In the genomic region with DNA sequence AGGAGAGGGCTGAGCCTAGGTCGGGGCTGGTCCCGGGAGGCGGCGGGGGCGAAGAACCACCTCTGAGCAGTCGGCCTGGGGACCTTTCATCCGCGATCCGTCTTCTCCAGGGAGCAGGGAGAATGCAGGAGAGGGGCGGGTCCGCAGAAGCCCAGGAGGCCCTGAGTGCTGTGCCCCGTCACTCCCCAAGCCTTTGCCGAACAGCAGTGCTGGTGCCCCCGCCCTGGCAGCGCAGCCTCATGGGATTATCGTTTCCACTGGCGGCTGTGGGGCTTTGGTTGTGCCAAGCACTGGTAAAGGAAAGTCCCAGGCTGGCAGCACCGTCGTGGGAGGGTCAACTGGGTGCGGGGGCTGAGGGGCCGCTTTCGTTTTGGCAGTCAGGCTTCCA, we compare ENCODE assay signal across 8 cellular contexts. TPM values are rescaled to one million over a fixed set of nuclear protein-coding genes. Genes with fewer than 3 reads are reported as not detected.
DNase-seq lines count a peak whose midpoint lies in the region; ATAC-seq lines count a peak whose summit lies in the region.

No MANE protein-coding gene starts in this region.

- peak overlapping the region; percentile 99 to 100 for H3K27ac Mint-ChIP-seq in natural killer cell treated with Interleukin-12 subunit alpha and Interleukin-12 subunit beta and Interleukin-15 and Interleukin-18, amount 100 ng/mL, for 72 hours

- H3K9ac ChIP-seq in NT2/D1 (ENCODE audit: insufficient read length, low read depth), result peak overlapping the region; percentile 94

- ATAC-seq in GM18502 (IDR thresholded peaks at IDR 0.05; ENCODE audit: poor library complexity, unreplicated experiment) (peak; percentile 9), GM21390 (IDR thresholded peaks at IDR 0.05; ENCODE audit: unreplicated experiment) (no peak), GM18519 (IDR thresholded peaks at IDR 0.05; ENCODE audit: low FRiP score, unreplicated experiment) (no peak), HG03280 (IDR thresholded peaks at IDR 0.05; ENCODE audit: unreplicated experiment) (no peak)
- ATAC-seq in natural killer cell treated with Interleukin-12 subunit alpha and Interleukin-12 subunit beta and Interleukin-15 and Interleukin-18, amount 100 ng/mL, for 72 hours, result peak in 1 of 2 donors; percentile 1

- H3K36me3 ChIP-seq in NT2/D1 (ENCODE audit: insufficient read depth, insufficient read length, low read length) (peaks cover 46% of the 10 kb centered on the region), ectodermal cell (ENCODE audit: control insufficient read depth, insufficient read depth, low read length) (peaks cover 12% of the 10 kb centered on the region)

- 8% methylated on average over 22 of the region's 22 CpGs for WGBS in ectodermal cell, 2 experiments

- H3K9me3 Mint-ChIP-seq in natural killer cell treated with Interleukin-12 subunit alpha and Interleukin-12 subunit beta and Interleukin-15 and Interleukin-18, amount 100 ng/mL, for 72 hours, result no peaks in the 10 kb centered on the region

- H3K4me3 Mint-ChIP-seq in natural killer cell treated with Interleukin-12 subunit alpha and Interleukin-12 subunit beta and Interleukin-15 and Interleukin-18, amount 100 ng/mL, for 72 hours, result peak overlapping the region; percentile 96

- H3K9me3 ChIP-seq in NT2/D1 (ENCODE audit: insufficient read depth, low read length) (no peaks in the 10 kb centered on the region), ectodermal cell (ENCODE audit: control insufficient read depth, low read length) (no peaks in the 10 kb centered on the region)

- H3K27me3 Mint-ChIP-seq in natural killer cell treated with Interleukin-12 subunit alpha and Interleukin-12 subunit beta and Interleukin-15 and Interleukin-18, amount 100 ng/mL, for 72 hours, result no peaks in the 10 kb centered on the region

- no peak for DNase-seq in NT2/D1 (ENCODE audit: low read depth, low spot score)
- no peak for DNase-seq in natural killer cell treated with Interleukin-12 subunit alpha and Interleukin-12 subunit beta and Interleukin-15 and Interleukin-18, amount 100 ng/mL, for 72 hours (ENCODE audit: low spot score)
- DNase-seq in stimulated activated CD4-positive, alpha-beta T cell treated with anti-CD3 and anti-CD28 coated beads, Interleukin-12 subunit alpha, Interleukin-12 subunit beta, amount 100 ng/mL, for 4 hours, result no peak

- H3K4me1 ChIP-seq in NT2/D1 (ENCODE audit: insufficient read depth, insufficient read length) (peaks cover 10% of the 10 kb centered on the region), ectodermal cell (ENCODE audit: control insufficient read depth, insufficient read depth, low read length) (peaks cover 6% of the 10 kb centered on the region)

- H3K4me3 ChIP-seq in NT2/D1 (ENCODE audit: insufficient read length, low read depth) (peak overlapping the region; percentile 97), ectodermal cell (ENCODE audit: insufficient read depth, low read depth, low read length) (peak overlapping the region; percentile 85)

- H3K27me3 ChIP-seq in NT2/D1 (ENCODE audit: insufficient read depth, insufficient read length) (no peaks in the 10 kb centered on the region), ectodermal cell (ENCODE audit: control insufficient read depth, insufficient read depth, low read length, poor library complexity, severe bottlenecking) (no peaks in the 10 kb centered on the region)

- H3K27ac ChIP-seq in ectodermal cell (ENCODE audit: insufficient read depth, low read depth, low read length, poor library complexity, severe bottlenecking), result no peak overlapping the region

- peaks cover 18 to 21% of the 10 kb centered on the region in 2 donors for H3K4me1 Mint-ChIP-seq in natural killer cell treated with Interleukin-12 subunit alpha and Interleukin-12 subunit beta and Interleukin-15 and Interleukin-18, amount 100 ng/mL, for 72 hours (ENCODE audit: low read depth in 2 of 2)

- no peaks in the 10 kb centered on the region for H3K36me3 Mint-ChIP-seq in natural killer cell treated with Interleukin-12 subunit alpha and Interleukin-12 subunit beta and Interleukin-15 and Interleukin-18, amount 100 ng/mL, for 72 hours

RNA-seq across cellular contexts. Expression of a gene that starts 0.6 kb away (rescaled TPM):
- 38.2 TPM for polyA plus RNA-seq in ectodermal cell (2013, experiment 1 of 4)
- polyA plus RNA-seq in ectodermal cell (2013, experiment 2 of 4), result 41.2 TPM
- 36.1 TPM for polyA plus RNA-seq in ectodermal cell (2013, experiment 3 of 4)
- 38.3 TPM for polyA plus RNA-seq in ectodermal cell (2013, experiment 4 of 4)
- total RNA-seq in natural killer cell treated with Interleukin-12 subunit alpha and Interleukin-12 subunit beta and Interleukin-15 and Interleukin-18, amount 100 ng/mL, for 72 hours, result 10 to 100 TPM; 39.3 to 78.3 TPM

RNA-seq across cellular contexts. Expression of a gene that starts 5.8 kb away (rescaled TPM):
- polyA plus RNA-seq in ectodermal cell (2013, experiment 1 of 4), result not detected
- polyA plus RNA-seq in ectodermal cell (2013, experiment 2 of 4), result not detected
- polyA plus RNA-seq in ectodermal cell (2013, experiment 3 of 4), result not detected
- not detected for polyA plus RNA-seq in ectodermal cell (2013, experiment 4 of 4)
- not detected for total RNA-seq in natural killer cell treated with Interleukin-12 subunit alpha and Interleukin-12 subunit beta and Interleukin-15 and Interleukin-18, amount 100 ng/mL, for 72 hours

RNA-seq across cellular contexts. Expression of a gene that starts 7.9 kb away (rescaled TPM):
- 4,672 TPM for polyA plus RNA-seq in ectodermal cell (2013, experiment 1 of 4)
- polyA plus RNA-seq in ectodermal cell (2013, experiment 2 of 4), result 4,645 TPM
- polyA plus RNA-seq in ectodermal cell (2013, experiment 3 of 4), result 5,518 TPM
- 6,083 TPM for polyA plus RNA-seq in ectodermal cell (2013, experiment 4 of 4)
- total RNA-seq in natural killer cell treated with Interleukin-12 subunit alpha and Interleukin-12 subunit beta and Interleukin-15 and Interleukin-18, amount 100 ng/mL, for 72 hours, result 1,000 to 10,000 TPM; 2,056 to 2,952 TPM

RNA-seq across cellular contexts. Expression of a gene that starts 8.8 kb away (rescaled TPM):
- not detected for polyA plus RNA-seq in ectodermal cell (2013, experiment 1 of 4)
- polyA plus RNA-seq in ectodermal cell (2013, experiment 2 of 4), result 0.36 TPM
- not detected for polyA plus RNA-seq in ectodermal cell (2013, experiment 3 of 4)
- not detected for polyA plus RNA-seq in ectodermal cell (2013, experiment 4 of 4)
- total RNA-seq in natural killer cell treated with Interleukin-12 subunit alpha and Interleukin-12 subunit beta and Interleukin-15 and Interleukin-18, amount 100 ng/mL, for 72 hours, result not detected

RNA-seq across cellular contexts. Expression of a gene that starts 11.5 kb away (rescaled TPM):
- 36.5 TPM for polyA plus RNA-seq in ectodermal cell (2013, experiment 1 of 4)
- polyA plus RNA-seq in ectodermal cell (2013, experiment 2 of 4), result 34.0 TPM
- 23.2 TPM for polyA plus RNA-seq in ectodermal cell (2013, experiment 3 of 4)
- 28.1 TPM for polyA plus RNA-seq in ectodermal cell (2013, experiment 4 of 4)
- total RNA-seq in natural killer cell treated with Interleukin-12 subunit alpha and Interleukin-12 subunit beta and Interleukin-15 and Interleukin-18, amount 100 ng/mL, for 72 hours, result 10 to 100 TPM; 31.9 to 41.7 TPM
